9 cellular contexts compared by ENCODE assay signal in the genomic region with DNA sequence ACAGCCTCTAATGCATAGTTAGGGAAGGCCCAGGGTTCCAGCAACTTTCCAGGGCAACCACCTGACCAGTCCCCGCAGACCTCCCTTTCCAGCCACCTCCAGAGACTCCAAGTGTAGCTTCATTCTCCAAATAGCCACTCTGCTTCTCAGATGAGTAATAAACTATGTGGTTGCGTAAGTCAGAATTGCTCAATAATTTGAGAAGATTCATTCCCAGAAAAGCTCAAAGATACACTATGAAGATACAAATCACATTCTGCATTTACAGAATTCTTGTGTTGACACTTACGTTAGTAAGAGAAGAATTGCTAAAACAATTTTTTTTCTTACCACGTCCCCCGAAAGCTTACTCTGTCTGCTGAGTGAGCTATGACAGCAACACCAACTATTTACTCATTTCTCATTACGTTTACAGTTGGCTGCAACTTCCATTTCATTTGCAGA. TPM values are rescaled to one million over a fixed set of nuclear protein-coding genes. Genes with fewer than 3 reads are reported as not detected.
DNase-seq lines count a peak whose midpoint lies in the region; ATAC-seq and TF ChIP-seq lines count a peak whose summit lies in the region.
"Had no signal": no experiment of that assay in that cellular context is flagged by ENCODE, and none has a peak within 500 bp of the region (broad histone marks: within the 10 kb centered on the region; RNA-seq: fewer than 3 reads in every experiment).

No MANE protein-coding gene starts in this region.

- no peak for TF ChIP-seq CTCF in AG04450 (IDR thresholded peaks at IDR 0.05; ENCODE audit: low read depth, low read length)
- TF ChIP-seq CTCF in breast epithelium (IDR thresholded peaks at IDR 0.05) = no peak
- no peak for TF ChIP-seq CTCF in lower lobe of right lung (IDR thresholded peaks at IDR 0.05)

- no peak overlapping the region for H3K4me3 ChIP-seq in AG04450 (ENCODE audit: low read depth, low read length)
- H3K4me3 ChIP-seq in breast epithelium = no peak overlapping the region
- H3K4me3 ChIP-seq in lower lobe of right lung = no peak overlapping the region
- H3K4me3 ChIP-seq: thyroid gland had no signal

- H3K36me3 ChIP-seq in breast epithelium = no peaks in the 10 kb centered on the region
- no peaks in the 10 kb centered on the region for H3K36me3 ChIP-seq in lower lobe of right lung
- H3K36me3 ChIP-seq: thyroid gland had no signal

- H3K4me1 ChIP-seq in breast epithelium (no peaks in the 10 kb centered on the region), lower lobe of right lung (peaks cover 17% of the 10 kb centered on the region)

- no peak for TF ChIP-seq POLR2A in breast epithelium (IDR thresholded peaks at IDR 0.05)
- no peak for TF ChIP-seq POLR2A in GM18505 (IDR thresholded peaks at IDR 0.05; ENCODE audit: borderline replicate concordance, extremely low read depth, insufficient read depth, insufficient read length)

- POLR2A ChIA-PET in AG04450 (lab: Yijun Ruan, JAX) = interaction anchor here (0.8 to 2.2 kb wide), 11 partner anchors 8 to 107 kb away, joined by 3 to 14 read pairs (median 7); partner anchors contain the start of genes LATS2, MRPL57 and SKA3

- H3K27ac ChIP-seq in AG04450 (ENCODE audit: low read depth, low read length) (peak overlapping the region; percentile 66), breast epithelium (peak overlapping the region; percentile 41 to 64), lower lobe of right lung (no peak overlapping the region)

- H3K27me3 ChIP-seq in AG04450 (ENCODE audit: control insufficient read depth, insufficient read depth, low read length) = no peaks in the 10 kb centered on the region
- H3K27me3 ChIP-seq in breast epithelium = no peaks in the 10 kb centered on the region
- H3K27me3 ChIP-seq in lower lobe of right lung (ENCODE audit: low read depth) = no peaks in the 10 kb centered on the region
- H3K27me3 ChIP-seq: thyroid gland had no signal

- H3K9me3 ChIP-seq in AG04450 (ENCODE audit: control insufficient read depth, insufficient read depth, low read length) (no peaks in the 10 kb centered on the region), breast epithelium (no peaks in the 10 kb centered on the region), lower lobe of right lung (no peaks in the 10 kb centered on the region)
- H3K9me3 ChIP-seq: thyroid gland had no signal

- ATAC-seq in lower lobe of right lung (peak; percentile 70 to 82), GM18505 (IDR thresholded peaks at IDR 0.05; ENCODE audit: unreplicated experiment) (no peak)

- CTCF ChIA-PET in AG04450 (lab: Charles Lee) = interaction anchor here (0.6 to 1.1 kb wide), 4 partner anchors 9 to 408 kb away, joined by 3 to 4 read pairs (median 3); no protein-coding TSS in a partner anchor

- DNase-seq in AG04450 (ENCODE audit: low read depth, low spot score) (peak; percentile 88), LHCN-M2 (ENCODE audit: low read depth) (peak; percentile 94), breast epithelium (ENCODE audit: low spot score in 2 of 2) (no peak), lower lobe of right lung (no peak), superior temporal gyrus (ENCODE audit: extremely low spot score) (no peak), NCI-H345 treated with DMSO at 0.1 percent for 48 hours (lab: John Stamatoyannopoulos, UW; ENCODE audit: unreplicated experiment) (no peak)
- DNase-seq in stimulated activated CD4-positive, alpha-beta T cell treated with anti-CD3 and anti-CD28 coated beads, Interleukin-15, amount 100 ng/mL, for 24 hours = no peak
- DNase-seq: thyroid gland had no signal

- intact Hi-C loops in breast epithelium (cut with DNase I; ENCODE audit: low total_unique reads) (no loop called here), lower lobe of right lung (cut with DNase I) (no loop called here)

RNA-seq across cellular contexts. Expression of gene LATS2, which starts 8.2 kb away (rescaled TPM):
- polyA plus RNA-seq in AG04450 (2011; rRNA removed) = 19.3 and 21.7 TPM in 2 replicates
- 31.4 and 33.0 TPM in 2 replicates for polyA minus RNA-seq in AG04450 (2011; rRNA and poly(A)+ RNA removed)
- total RNA-seq in LHCN-M2 (2014; rRNA removed) = 14.6 and 18.8 TPM in 2 replicates
- 17.6 TPM for polyA plus RNA-seq in LHCN-M2 (2012)
- total RNA-seq in breast epithelium = 10 to 100 TPM; 15.1 to 35.2 (median 21.6) TPM
- total RNA-seq in lower lobe of right lung = 26.1 TPM

Comparison
In these comparisons a context has a peak if more than half of its experiments do, and no peak if none do; other contexts are left out.
1. DNase-seq: peak in AG04450 (single experiment) and LHCN-M2 (single experiment); none in breast epithelium (0 of 2), lower lobe of right lung (single experiment), superior temporal gyrus (single experiment), NCI-H345 treated with DMSO at 0.1 percent for 48 hours (single experiment) and stimulated activated CD4-positive, alpha-beta T cell treated with anti-CD3 and anti-CD28 coated beads, Interleukin-15, amount 100 ng/mL, for 24 hours (single experiment).